ENCODE assay signal across 15 cellular contexts in the genomic region with DNA sequence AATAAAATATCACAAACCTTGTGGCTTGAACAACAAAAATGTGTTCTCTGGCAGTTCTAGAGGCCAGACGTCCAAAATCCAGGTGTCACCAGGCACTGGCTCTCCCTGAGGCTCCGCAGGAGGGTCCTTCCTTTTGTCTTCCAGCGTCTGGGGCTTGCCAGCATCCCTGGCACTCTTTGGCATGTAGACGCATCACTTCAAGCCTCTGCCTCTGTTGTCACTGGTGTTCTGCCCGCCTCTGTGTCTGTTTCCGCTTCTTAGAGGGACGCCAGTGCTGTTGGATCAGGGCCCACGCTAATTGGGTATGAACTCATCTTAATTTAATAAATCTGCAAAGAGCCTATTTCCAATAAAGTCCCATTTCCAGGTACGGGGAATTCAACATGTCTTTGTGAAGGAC.
A peak's percentile ranks its signal among the peaks of the same experiment; 100 is the strongest.
DNase-seq lines count a peak whose midpoint lies in the region; ATAC-seq, FAIRE-seq and TF ChIP-seq lines count a peak whose summit lies in the region.
"Had no signal": no experiment of that assay in that cellular context is flagged by ENCODE, and none has a peak within 500 bp of the region (broad histone marks: within the 10 kb centered on the region; RNA-seq: fewer than 3 reads in every experiment).

No MANE protein-coding gene starts in this region.

- TF ChIP-seq CTCF in H1 (IDR thresholded peaks at IDR 0.05; ENCODE audit: control extremely low read depth in 1 of 3, insufficient read depth in 1 of 3, low read depth in 1 of 3, low read length in 3 of 3) = no peak
- no peak for TF ChIP-seq CTCF in neural progenitor cell (IDR thresholded peaks at IDR 0.05)
- no peak for TF ChIP-seq CTCF in stomach (IDR thresholded peaks at IDR 0.05)

- H3K4me2 ChIP-seq in H1 (ENCODE audit: insufficient read depth in 1 of 2, low read depth in 2 of 2, low read length in 2 of 2) (no peak overlapping the region), neural progenitor cell (no peak overlapping the region)

- no peaks in the 10 kb centered on the region for H3K9me3 Mint-ChIP-seq in neural progenitor cell

- no peaks in the 10 kb centered on the region; a peak in 1 of 7 replicates for H3K27me3 ChIP-seq in H1 (replicated peaks in 1 of 4; ENCODE audit: control insufficient read depth in 3 of 4, extremely low read depth in 1 of 4, insufficient read depth in 3 of 4, low read length in 3 of 4)
- no peaks in the 10 kb centered on the region for H3K27me3 ChIP-seq in neural progenitor cell
- H3K27me3 ChIP-seq in stomach = peaks cover 0 to 50% (median 4%) of the 10 kb centered on the region in 3 donors

- no peak overlapping the region for H3K9ac ChIP-seq in H1 (replicated peaks in 1 of 4; ENCODE audit: extremely low read depth in 1 of 4, low read depth in 3 of 4, low read length in 3 of 4)
- H3K9ac ChIP-seq in neural progenitor cell = no peak overlapping the region

- H2BK20ac ChIP-seq in H1 (ENCODE audit: low read length) = 0 out of 2 replicates have a peak overlapping the region, but pooled peaks have one; percentile 18

- no peaks in the 10 kb centered on the region for H3F3A ChIP-seq in neural progenitor cell (ENCODE audit: low read depth)

- H3K4me3 ChIP-seq in H1 (ENCODE audit: extremely low read depth in 1 of 4, insufficient read depth in 2 of 4, low read depth in 3 of 4, low read length in 4 of 4) (no peak overlapping the region), neural progenitor cell (no peak overlapping the region), stomach (no peak overlapping the region)
- H3K4me3 ChIP-seq: SJCRH30 had no signal

- no peak overlapping the region for H3K4me3 Mint-ChIP-seq in neural progenitor cell
- H3K4me3 Mint-ChIP-seq: CD4-positive, CD25-positive, alpha-beta regulatory T cell; H9 had no signal

- H3K27ac ChIP-seq in H1 (ENCODE audit: low read depth, low read length) = no peak overlapping the region
- no peak overlapping the region for H3K27ac ChIP-seq in neural progenitor cell
- no peak overlapping the region for H3K27ac ChIP-seq in stomach
- H3K27ac ChIP-seq: RWPE1, SJCRH30 had no signal

- no peak for TF ChIP-seq EP300 in H1 (IDR thresholded peaks at IDR 0.05; ENCODE audit: borderline replicate concordance in 1 of 2, low read depth in 2 of 2, low read length in 2 of 2)
- TF ChIP-seq EP300 in stomach (IDR thresholded peaks at IDR 0.05) = no peak

- H3K56ac ChIP-seq in H1 (replicated peaks; ENCODE audit: insufficient read length, low read depth, low read length) = no peak overlapping the region

- no peak overlapping the region for H2BK15ac ChIP-seq in H1 (ENCODE audit: low read length)

- peak overlapping the region; percentile 58 for H3K27ac Mint-ChIP-seq in neural progenitor cell
- H3K27ac Mint-ChIP-seq: CD4-positive, CD25-positive, alpha-beta regulatory T cell; H9 had no signal

- H3K4ac ChIP-seq in H1 (replicated peaks; ENCODE audit: insufficient read length, low read depth, low read length) = no peak overlapping the region

- H3K27me3 Mint-ChIP-seq in neural progenitor cell (ENCODE audit: insufficient read depth, low read depth) = peaks cover 16% of the 10 kb centered on the region
- H3K27me3 Mint-ChIP-seq: CD4-positive, CD25-positive, alpha-beta regulatory T cell had no signal

- FAIRE-seq in H1 (lab: Jason Lieb, UNC) = no peak

- DNase-seq in cardiac septum (ENCODE audit: low spot score) = peak; percentile 15
- DNase-seq in Right ventricle myocardium inferior (ENCODE audit: missing footprints) = no peak
- DNase-seq in H1 (ENCODE audit: low read depth in 1 of 2, low spot score in 2 of 2) = peak in 1 of 2 experiments; percentile 35
- DNase-seq in neural progenitor cell (ENCODE audit: low spot score) = no peak
- DNase-seq in stomach = no peak
- DNase-seq: Caco-2, NCI-H2029 treated with DMSO at 0.1 percent for 48 hours, NCI-H2171 treated with DMSO at 0.1 percent for 48 hours, NCI-H446 treated with DMSO at 0.1 percent for 48 hours had no signal

- no peak overlapping the region for H4K8ac ChIP-seq in H1 (ENCODE audit: extremely low read depth, insufficient read depth, low read length)

- no peaks in the 10 kb centered on the region for H3K36me3 ChIP-seq in H1 (ENCODE audit: control insufficient read depth in 2 of 4, insufficient read depth in 4 of 4, low read length in 3 of 4)
- H3K36me3 ChIP-seq in neural progenitor cell = no peaks in the 10 kb centered on the region
- no peaks in the 10 kb centered on the region for H3K36me3 ChIP-seq in stomach
- H3K36me3 ChIP-seq: SJCRH30 had no signal

- POLR2A ChIA-PET in H1 (lab: Charles Lee; ENCODE audit: partially characterized antibody) = no interaction called here

- no peak for TF ChIP-seq RAD21 in H1 (IDR thresholded peaks at IDR 0.05 in 1 of 2, conservative IDR thresholded peaks at IDR 0.05 in 1 of 2; ENCODE audit: low read depth in 2 of 2, low read length in 2 of 2)

- H3K9me3 ChIP-seq in H1 (ENCODE audit: insufficient read depth in 2 of 2, low read depth in 1 of 2, low read length in 1 of 2) = no peaks in the 10 kb centered on the region
- no peaks in the 10 kb centered on the region for H3K9me3 ChIP-seq in neural progenitor cell (ENCODE audit: low read depth)
- H3K9me3 ChIP-seq in stomach = no peaks in the 10 kb centered on the region
- H3K9me3 ChIP-seq: Caco-2, SJCRH30 had no signal

- H3K14ac ChIP-seq in H1 (ENCODE audit: insufficient read length) = no peak overlapping the region

- no peaks in the 10 kb centered on the region for H4K20me1 ChIP-seq in H1 (replicated peaks in 1 of 2; ENCODE audit: control insufficient read depth in 1 of 2, insufficient read depth in 2 of 2, low read length in 2 of 2)
- H4K20me1 ChIP-seq in neural progenitor cell (ENCODE audit: low read depth) = no peaks in the 10 kb centered on the region

- intact Hi-C loops in cardiac septum (cut with DNase I) (no loop called here), Right ventricle myocardium inferior (cut with DNase I) (no loop called here), stomach (cut with DNase I; ENCODE audit: low total_unique reads) (no loop called here)

- no peak overlapping the region for H3K18ac ChIP-seq in H1 (ENCODE audit: extremely low read depth, low read length)

- H3K4me1 ChIP-seq in H1 (replicated peaks in 1 of 4; ENCODE audit: control insufficient read depth in 3 of 4, insufficient read depth in 4 of 4, low read length in 3 of 4) = peaks cover 0 to 4% (median 1%) of the 10 kb centered on the region in 4 experiments; a peak in 5 of 7 replicates
- H3K4me1 ChIP-seq in neural progenitor cell = no peaks in the 10 kb centered on the region
- H3K4me1 ChIP-seq in stomach = no peaks in the 10 kb centered on the region
- H3K4me1 ChIP-seq: Caco-2, SJCRH30 had no signal

- CTCF ChIA-PET in H1 (lab: Charles Lee; ENCODE audit: partially characterized antibody) = no interaction called here

- ATAC-seq in Right ventricle myocardium inferior (no peak), GM18870 (IDR thresholded peaks at IDR 0.05; ENCODE audit: unreplicated experiment) (no peak), HG03354 (IDR thresholded peaks at IDR 0.05; ENCODE audit: poor library complexity, severe bottlenecking, unreplicated experiment) (no peak)

- H3K23me2 ChIP-seq in H1 (ENCODE audit: low read depth, low read length) = no peaks in the 10 kb centered on the region

- H3K36me3 Mint-ChIP-seq in neural progenitor cell = no peaks in the 10 kb centered on the region
- H3K36me3 Mint-ChIP-seq: CD4-positive, CD25-positive, alpha-beta regulatory T cell had no signal

- H4K5ac ChIP-seq in H1 (ENCODE audit: insufficient read length, low read depth, low read length) = no peak overlapping the region

- TF ChIP-seq POLR2A in H1 (IDR thresholded peaks at IDR 0.05; ENCODE audit: control extremely low read depth in 1 of 2, low read depth in 2 of 2, low read length in 2 of 2) (no peak), stomach (IDR thresholded peaks at IDR 0.05) (no peak)

- peaks cover 2% of the 10 kb centered on the region for H3K4me1 Mint-ChIP-seq in neural progenitor cell
- H3K4me1 Mint-ChIP-seq: CD4-positive, CD25-positive, alpha-beta regulatory T cell had no signal

- H3K23ac ChIP-seq in H1 (ENCODE audit: insufficient read length) = no peak overlapping the region

- no peak overlapping the region for H2AFZ ChIP-seq in H1 (ENCODE audit: low read length)
- H2AFZ ChIP-seq in neural progenitor cell (replicated peaks) = no peak overlapping the region

- no peaks in the 10 kb centered on the region for H3K79me1 ChIP-seq in H1 (ENCODE audit: low read depth, low read length)

- H2BK12ac ChIP-seq in H1 (ENCODE audit: low read depth, low read length) = no peak overlapping the region

- no peak overlapping the region for H4K91ac ChIP-seq in H1 (replicated peaks; ENCODE audit: insufficient read length, low read length)

- H2BK5ac ChIP-seq in H1 (ENCODE audit: low read depth, low read length) = no peak overlapping the region

- no peak overlapping the region for H2AK5ac ChIP-seq in H1 (ENCODE audit: low read depth, low read length)

- 90% methylated on average over 9 of the region's 9 CpGs; no CpG with 5 or more reads in 1 of the 2 experiments for WGBS in H1 (ENCODE audit: extremely low coverage in 1 of 2, insufficient coverage in 1 of 2, insufficient read length in 1 of 2, insufficient replicate concordance in 2 of 2, low coverage in 1 of 2, low lambda C conversion rate in 2 of 2, missing lambda C conversion rate in 1 of 2), 2 experiments
- 65 to 74% (median 74%) methylated on average over 9 of the region's 9 CpGs for WGBS in stomach, 5 donors

- H3K79me2 ChIP-seq in H1 (ENCODE audit: control insufficient read depth in 1 of 2, insufficient read depth in 2 of 2, low read length in 2 of 2) = no peaks in the 10 kb centered on the region
- H3K79me2 ChIP-seq in neural progenitor cell (ENCODE audit: low read depth) = no peaks in the 10 kb centered on the region

- H2BK120ac ChIP-seq in H1 (replicated peaks; ENCODE audit: low read depth, low read length) = no peak overlapping the region

TF ChIP-seq in H1, 55 proteins besides CTCF, POLR2A, EP300 and RAD21:
- no peak for TF ChIP-seq SP1 (IDR thresholded peaks at IDR 0.05; ENCODE audit: low read depth, low read length)
- no peak for TF ChIP-seq PHF8 (conservative IDR thresholded peaks at IDR 0.05; ENCODE audit: low read depth, low read length)
- no peak for TF ChIP-seq KDM4A (IDR thresholded peaks at IDR 0.05; ENCODE audit: low read depth, low read length, severe bottlenecking)
- TF ChIP-seq BCL11A (IDR thresholded peaks at IDR 0.05; ENCODE audit: low read depth in 2 of 2, low read length in 2 of 2) = no peak
- no peak for TF ChIP-seq RBBP5 (IDR thresholded peaks at IDR 0.05; ENCODE audit: borderline replicate concordance, low read depth, low read length)
- TF ChIP-seq TBP (IDR thresholded peaks at IDR 0.05; ENCODE audit: low read depth, low read length) = no peak
- TF ChIP-seq SIX5 (IDR thresholded peaks at IDR 0.05; ENCODE audit: low read depth, low read length) = no peak
- no peak for TF ChIP-seq POLR2AphosphoS5 (IDR thresholded peaks at IDR 0.05; ENCODE audit: low read depth, low read length)
- no peak for TF ChIP-seq SIN3A (conservative IDR thresholded peaks at IDR 0.05 in 1 of 2, IDR thresholded peaks at IDR 0.05 in 1 of 2; ENCODE audit: low read depth in 1 of 2, low read length in 2 of 2)
- no peak for TF ChIP-seq KDM5A (IDR thresholded peaks at IDR 0.05; ENCODE audit: low read length)
